Comparison of ENCODE assay signal across 10 cellular contexts in the genomic region with DNA sequence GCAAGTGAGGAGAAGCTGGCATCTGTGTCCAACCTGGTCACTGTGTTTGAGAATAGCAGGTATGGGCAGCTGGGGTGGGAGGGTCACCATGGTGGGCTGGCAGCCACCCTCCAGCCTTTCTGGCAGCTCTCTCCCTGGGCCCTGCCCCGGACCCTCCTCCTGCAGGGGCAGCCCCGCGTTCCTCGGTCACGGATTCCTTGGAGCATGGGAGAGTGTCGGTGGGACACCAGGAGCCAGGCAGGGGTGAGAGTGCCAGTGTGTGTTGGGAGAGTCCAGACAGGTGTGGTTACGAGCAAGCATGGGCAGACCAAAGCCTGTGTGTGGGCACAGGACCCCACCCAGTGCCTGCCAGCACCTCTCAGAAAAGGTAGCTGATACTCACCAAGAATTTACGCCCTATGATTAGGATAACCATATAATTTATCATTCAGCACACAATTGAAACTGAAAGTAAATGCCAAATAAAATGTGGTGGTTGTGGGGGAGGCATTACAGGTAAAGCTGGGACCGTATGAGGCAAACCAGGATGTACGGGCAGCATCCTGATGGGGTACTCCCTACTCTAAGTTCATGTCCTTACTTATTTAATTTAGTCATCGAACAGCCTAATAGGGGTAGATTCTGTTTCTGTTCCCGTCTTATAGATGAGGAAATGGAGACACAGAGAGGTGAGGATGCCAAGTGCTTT. TPM values are rescaled to one million over a fixed set of nuclear protein-coding genes. Genes with fewer than 3 reads are reported as not detected.
DNase-seq lines count a peak whose midpoint lies in the region; ATAC-seq and TF ChIP-seq lines count a peak whose summit lies in the region.
"Had no signal": no experiment of that assay in that cellular context is flagged by ENCODE, and none has a peak within 500 bp of the region (broad histone marks: within the 10 kb centered on the region; RNA-seq: fewer than 3 reads in every experiment).

No MANE protein-coding gene starts in this region.

- intact Hi-C loops in prostate gland (cut with DNase I): no loop called here

- peak overlapping the region; percentile 6 for H3K4me3 ChIP-seq in prostate gland

- no peaks in the 10 kb centered on the region for H3K9me3 ChIP-seq in prostate gland

- peak overlapping the region; percentile 56 for H3K4me3 Mint-ChIP-seq in activated CD8-positive, alpha-beta T cell treated with anti-CD3 and anti-CD28 coated beads, Interleukin-2, amount 10 ng/mL, durations not matched to agents 7 days and 5 days
- H3K4me3 Mint-ChIP-seq: type B pancreatic cell had no signal

- no peaks in the 10 kb centered on the region for H3K27me3 ChIP-seq in prostate gland (replicated peaks; ENCODE audit: insufficient read depth)

- peak; percentile 16 for ATAC-seq in GM18505 (IDR thresholded peaks at IDR 0.05; ENCODE audit: unreplicated experiment)
- ATAC-seq in HG02588 (IDR thresholded peaks at IDR 0.05; ENCODE audit: unreplicated experiment): peak; percentile 9
- peak; percentile 57 for ATAC-seq in activated CD8-positive, alpha-beta T cell treated with anti-CD3 and anti-CD28 coated beads, Interleukin-2, amount 10 ng/mL, durations not matched to agents 7 days and 5 days
- ATAC-seq in HG02610 (IDR thresholded peaks at IDR 0.05; ENCODE audit: unreplicated experiment): no peak

- H3K4me1 ChIP-seq in prostate gland (replicated peaks): no peaks in the 10 kb centered on the region

- 40% methylated on average over 12 of the region's 12 CpGs for WGBS in prostate gland

- peaks cover 4% of the 10 kb centered on the region for H3K36me3 Mint-ChIP-seq in activated CD8-positive, alpha-beta T cell treated with anti-CD3 and anti-CD28 coated beads, Interleukin-2, amount 10 ng/mL, durations not matched to agents 7 days and 5 days (ENCODE audit: low read depth)
- H3K36me3 Mint-ChIP-seq: type B pancreatic cell had no signal

- TF ChIP-seq CTCF in prostate gland (IDR thresholded peaks at IDR 0.05): no peak

- H3K9me3 Mint-ChIP-seq in activated CD8-positive, alpha-beta T cell treated with anti-CD3 and anti-CD28 coated beads, Interleukin-2, amount 10 ng/mL, durations not matched to agents 7 days and 5 days (ENCODE audit: insufficient read depth): no peaks in the 10 kb centered on the region
- H3K9me3 Mint-ChIP-seq: type B pancreatic cell had no signal

- H3K27me3 Mint-ChIP-seq in activated CD8-positive, alpha-beta T cell treated with anti-CD3 and anti-CD28 coated beads, Interleukin-2, amount 10 ng/mL, durations not matched to agents 7 days and 5 days (ENCODE audit: low read depth): peaks cover 3% of the 10 kb centered on the region

- peak overlapping the region; percentile 71 for H3K27ac Mint-ChIP-seq in activated CD8-positive, alpha-beta T cell treated with anti-CD3 and anti-CD28 coated beads, Interleukin-2, amount 10 ng/mL, durations not matched to agents 7 days and 5 days
- H3K27ac Mint-ChIP-seq: type B pancreatic cell had no signal

- H3K36me3 ChIP-seq in prostate gland: no peaks in the 10 kb centered on the region

- no peak for DNase-seq in activated CD8-positive, alpha-beta T cell treated with anti-CD3 and anti-CD28 coated beads, Interleukin-2, amount 10 ng/mL, durations not matched to agents 7 days and 5 days
- no peak for DNase-seq in prostate gland (ENCODE audit: low spot score)
- DNase-seq in NCI-H2081 treated with DMSO at 0.1 percent for 48 hours (lab: John Stamatoyannopoulos, UW): no peak
- no peak for DNase-seq in DMS114 treated with DMSO at 0.1 percent for 48 hours (lab: John Stamatoyannopoulos, UW; ENCODE audit: unreplicated experiment)
- no peak for DNase-seq in activated naive CD4-positive, alpha-beta T cell (lab: John Stamatoyannopoulos, UW)
- DNase-seq: NCI-H1092 had no signal

- H3K4me1 Mint-ChIP-seq in activated CD8-positive, alpha-beta T cell treated with anti-CD3 and anti-CD28 coated beads, Interleukin-2, amount 10 ng/mL, durations not matched to agents 7 days and 5 days (ENCODE audit: low read depth): peaks cover 32% of the 10 kb centered on the region

- CTCF ChIA-PET in activated CD8-positive, alpha-beta T cell treated with anti-CD3 and anti-CD28 coated beads, Interleukin-2, amount 10 ng/mL, durations not matched to agents 7 days and 5 days (lab: Charles Lee): interaction anchor here (1.0 to 3.5 kb wide), 9 partner anchors 12 to 240 kb away, joined by 3 to 63 read pairs (median 5); a partner anchor contains a TSS

- peak overlapping the region; percentile 39 to 53 for H3K27ac ChIP-seq in prostate gland

- POLR2A ChIA-PET in activated CD8-positive, alpha-beta T cell treated with anti-CD3 and anti-CD28 coated beads, Interleukin-2, amount 10 ng/mL, durations not matched to agents 7 days and 5 days (lab: Charles Lee): interaction anchor here (0.6 to 2.4 kb wide), 3 partner anchors 12 to 20 kb away, joined by 3 to 11 read pairs (median 3); a partner anchor contains a TSS

- TF ChIP-seq POLR2A in GM18505 (IDR thresholded peaks at IDR 0.05; ENCODE audit: borderline replicate concordance, extremely low read depth, insufficient read depth, insufficient read length) (no peak), prostate gland (IDR thresholded peaks at IDR 0.05) (no peak)

RNA-seq across cellular contexts. Expression of a gene that starts 0.5 kb away (rescaled TPM):
- total RNA-seq in activated CD8-positive, alpha-beta T cell treated with anti-CD3 and anti-CD28 coated beads, Interleukin-2, amount 10 ng/mL, durations not matched to agents 7 days and 5 days: 10 to 100 TPM; 10.1 to 12.1 TPM
- total RNA-seq in prostate gland: 10 to 100 TPM in 1 of 2 donors, 1 to 10 TPM in 1; 3.4 to 17.9 TPM

RNA-seq across cellular contexts. Expression of a gene that starts 20.0 kb away (rescaled TPM):
- 100 to 1,000 TPM; 117 to 122 TPM for total RNA-seq in activated CD8-positive, alpha-beta T cell treated with anti-CD3 and anti-CD28 coated beads, Interleukin-2, amount 10 ng/mL, durations not matched to agents 7 days and 5 days
- 100 to 1,000 TPM; 269 to 367 TPM for total RNA-seq in prostate gland

RNA-seq across cellular contexts. Expression of a gene that starts 51.4 kb away (rescaled TPM):
- under 1 TPM in 1 of 2 experiments, not detected in 1; 0.63 TPM for total RNA-seq in activated CD8-positive, alpha-beta T cell treated with anti-CD3 and anti-CD28 coated beads, Interleukin-2, amount 10 ng/mL, durations not matched to agents 7 days and 5 days
- 10 to 100 TPM in 1 of 2 donors, 1 to 10 TPM in 1; 7.9 to 18.0 TPM for total RNA-seq in prostate gland

Comparison
In these comparisons a context has a peak if more than half of its experiments do, and no peak if none do; other contexts are left out.
1. RNA of a gene that starts 51.4 kb away (total RNA-seq): 7.9 to 18.0 TPM in prostate gland; 0.63 TPM in activated CD8-positive, alpha-beta T cell treated with anti-CD3 and anti-CD28 coated beads, Interleukin-2, amount 10 ng/mL, durations not matched to agents 7 days and 5 days; every median in the first group is over 4 times any median in the second.